ENCODE assay signal across 35 cellular contexts in genomic region chr16:1700246-1700645, GRCh38.
"Had no signal": no experiment of that assay in that cellular context is flagged by ENCODE, and none has a peak within 500 bp of the region (broad histone marks: within the 10 kb centered on the region; RNA-seq: fewer than 3 reads in every experiment).

No MANE protein-coding gene starts in this region.

- ATAC-seq: activated CD8-positive, alpha-beta memory T cell treated with anti-CD3 and anti-CD28 coated beads, Interleukin-2, amount 10 ng/mL, durations not matched to agents 7 days and 5 days; body of pancreas; K562; PC-3 had no signal

- H3K27ac Mint-ChIP-seq: activated B cell treated with CpG ODN at 0.5 μM for 24 hours; activated CD4-positive, alpha-beta memory T cell treated with anti-CD3 and anti-CD28 coated beads for 36 hours; activated T-helper 2 cell treated with anti-CD3 and anti-CD28 coated beads, Interferon-gamma antibody, Interleukin-2, Interleukin-4, amounts not matched to agents 10 μg/mL and 5 μg/mL and 100 μg/mL, durations not matched to agents 14 hours and 24 hours and 36 hours had no signal

- DNase-seq: activated B cell treated with CpG ODN at 0.5 μM for 24 hours; activated CD4-positive, alpha-beta memory T cell treated with anti-CD3 and anti-CD28 coated beads for 36 hours; activated CD4-positive, alpha-beta T cell treated with anti-CD3 and anti-CD28 coated beads for 4 hours; activated CD4-positive, alpha-beta T cell treated with anti-CD3 and anti-CD28 coated beads, Interleukin-2, amount 50 U/mL, for 1 hour; activated CD4-positive, CD25-positive, alpha-beta regulatory T cell treated with anti-CD3 and anti-CD28 coated beads, Interleukin-2, amount 50 U/mL, for 72 hours; activated CD8-positive, alpha-beta memory T cell treated with anti-CD3 and anti-CD28 coated beads for 24 hours; activated CD8-positive, alpha-beta memory T cell treated with anti-CD3 and anti-CD28 coated beads, Interleukin-2, amount 10 ng/mL, durations not matched to agents 7 days and 5 days; activated CD8-positive, alpha-beta memory T cell treated with anti-CD3 and anti-CD28 coated beads, Interleukin-2, amount 50 U/mL, for 48 hours; activated gamma-delta T cell; activated naive CD4-positive, alpha-beta T cell treated with Interleukin-2 at 50 U/mL for 16 hours; adrenal gland; body of pancreas; NCI-H1092 treated with DMSO at 0.1 percent for 48 hours; NCI-H1417; NCI-H187 treated with DMSO at 0.1 percent for 48 hours; NCI-H2081; NCI-H2171 treated with DMSO at 0.1 percent for 48 hours; NCI-H2227 treated with DMSO at 0.1 percent for 48 hours; NCI-H446 treated with DMSO at 0.1 percent for 48 hours; NCI-H524 treated with DMSO at 0.1 percent for 48 hours; NCI-H748 treated with DMSO at 0.1 percent for 48 hours; NK-92 treated with Interleukin-12 subunit alpha and Interleukin-12 subunit beta, amount 100 ng/mL, for 24 hours; PC-3; Peyer's patch; RPMI8226; SW 1271; T-helper 1 cell; T-helper 2 cell; T-helper 9 cell had no signal

- H3K4me3 Mint-ChIP-seq: activated B cell treated with CpG ODN at 0.5 μM for 24 hours; activated CD4-positive, alpha-beta memory T cell treated with anti-CD3 and anti-CD28 coated beads for 36 hours; activated CD8-positive, alpha-beta memory T cell treated with anti-CD3 and anti-CD28 coated beads, Interleukin-2, amount 10 ng/mL, durations not matched to agents 7 days and 5 days; activated naive CD4-positive, alpha-beta T cell treated with anti-CD3 and anti-CD28 coated beads, Interleukin-2, amount 50 U/mL, for 24 hours had no signal

- H3K4me3 ChIP-seq: adrenal gland, body of pancreas, breast epithelium, K562, Peyer's patch had no signal

- H3K9me3 Mint-ChIP-seq: activated B cell treated with CpG ODN at 0.5 μM for 24 hours; activated CD4-positive, alpha-beta memory T cell treated with anti-CD3 and anti-CD28 coated beads for 36 hours; activated naive CD4-positive, alpha-beta T cell treated with anti-CD3 and anti-CD28 coated beads, Interleukin-2, amount 50 U/mL, for 24 hours; activated T-helper 2 cell treated with anti-CD3 and anti-CD28 coated beads, Interferon-gamma antibody, Interleukin-2, Interleukin-4, amounts not matched to agents 10 μg/mL and 5 μg/mL and 100 μg/mL, durations not matched to agents 14 hours and 24 hours and 36 hours had no signal

- H3K9me3 ChIP-seq: adrenal gland, body of pancreas, breast epithelium, Peyer's patch had no signal

- H3K36me3 ChIP-seq: breast epithelium had no signal

- H3K27me3 ChIP-seq: adrenal gland, body of pancreas, breast epithelium, Peyer's patch had no signal

- H3K4me1 ChIP-seq: body of pancreas, breast epithelium had no signal

- H3K27me3 Mint-ChIP-seq: activated B cell treated with CpG ODN at 0.5 μM for 24 hours; activated CD4-positive, alpha-beta memory T cell treated with anti-CD3 and anti-CD28 coated beads for 36 hours; activated CD8-positive, alpha-beta memory T cell treated with anti-CD3 and anti-CD28 coated beads, Interleukin-2, amount 10 ng/mL, durations not matched to agents 7 days and 5 days; activated naive CD4-positive, alpha-beta T cell treated with anti-CD3 and anti-CD28 coated beads, Interleukin-2, amount 50 U/mL, for 24 hours had no signal

- FAIRE-seq: astrocyte, K562 had no signal

- H3K27ac ChIP-seq: adrenal gland, body of pancreas, breast epithelium, Peyer's patch, VCaP had no signal
